In the genomic region with DNA sequence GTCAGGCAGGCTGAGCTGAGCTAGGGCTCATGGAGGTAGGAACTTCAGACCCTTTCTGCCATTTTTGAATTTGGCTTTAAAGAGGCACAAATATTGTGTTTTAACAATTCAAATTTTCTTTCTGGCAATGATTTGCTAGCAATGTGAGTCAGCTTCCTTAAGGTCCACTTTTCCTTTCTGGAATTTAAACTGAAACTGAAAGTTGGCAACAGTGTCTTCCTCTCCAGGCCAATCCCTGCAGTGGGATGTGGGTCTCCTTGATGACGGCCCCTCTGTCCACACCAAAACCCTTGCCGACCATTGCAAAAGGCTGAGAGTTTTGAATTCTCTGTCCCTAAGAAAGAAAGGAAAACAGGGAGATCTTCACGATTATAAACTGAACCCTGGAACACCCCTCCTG, we compare ENCODE assay signal across 12 cellular contexts. TPM values are rescaled to one million over a fixed set of nuclear protein-coding genes. Genes with fewer than 3 reads are reported as not detected.
DNase-seq lines count a peak whose midpoint lies in the region; ATAC-seq and TF ChIP-seq lines count a peak whose summit lies in the region.
"Had no signal": no experiment of that assay in that cellular context is flagged by ENCODE, and none has a peak within 500 bp of the region (broad histone marks: within the 10 kb centered on the region; RNA-seq: fewer than 3 reads in every experiment).

No MANE protein-coding gene starts in this region.

- H3K4me3 Mint-ChIP-seq in natural killer cell treated with Interleukin-12 subunit alpha and Interleukin-12 subunit beta and Interleukin-15 and Interleukin-18, amount 100 ng/mL, for 72 hours = no peak overlapping the region
- H3K4me3 Mint-ChIP-seq: activated CD4-positive, alpha-beta memory T cell treated with anti-CD3 and anti-CD28 coated beads for 36 hours; activated naive CD4-positive, alpha-beta T cell treated with anti-CD3 and anti-CD28 coated beads, Interleukin-2, amount 10 ng/mL, durations not matched to agents 7 days and 5 days; T-helper 17 cell had no signal

- no peaks in the 10 kb centered on the region for H3K36me3 Mint-ChIP-seq in natural killer cell treated with Interleukin-12 subunit alpha and Interleukin-12 subunit beta and Interleukin-15 and Interleukin-18, amount 100 ng/mL, for 72 hours
- H3K36me3 Mint-ChIP-seq: activated CD4-positive, alpha-beta memory T cell treated with anti-CD3 and anti-CD28 coated beads for 36 hours; activated naive CD4-positive, alpha-beta T cell treated with anti-CD3 and anti-CD28 coated beads, Interleukin-2, amount 10 ng/mL, durations not matched to agents 7 days and 5 days had no signal

- peak; percentile 18 for DNase-seq in AG09319 (ENCODE audit: extremely low read depth, low read depth)
- peak; percentile 70 for DNase-seq in RPMI7951 (ENCODE audit: low read depth)
- peak; percentile 72 for DNase-seq in fibroblast of mammary gland (ENCODE audit: low read depth)
- peak; percentile 23 for DNase-seq in non-pigmented ciliary epithelial cell (ENCODE audit: low read depth)
- DNase-seq in NCI-H524 (lab: John Stamatoyannopoulos, UW) = no peak
- no peak for DNase-seq in natural killer cell treated with Interleukin-12 subunit alpha and Interleukin-12 subunit beta and Interleukin-15 and Interleukin-18, amount 100 ng/mL, for 72 hours (ENCODE audit: low spot score)
- no peak for DNase-seq in islet precursor cell
- DNase-seq in DMS53 treated with DMSO at 0.1 percent for 48 hours (lab: John Stamatoyannopoulos, UW; ENCODE audit: unreplicated experiment) = no peak
- DNase-seq: activated CD4-positive, alpha-beta memory T cell treated with anti-CD3 and anti-CD28 coated beads for 36 hours; activated naive CD4-positive, alpha-beta T cell treated with anti-CD3 and anti-CD28 coated beads, Interleukin-2, amount 10 ng/mL, durations not matched to agents 7 days and 5 days; Karpas-422; T-helper 17 cell had no signal

- no peak for ATAC-seq in natural killer cell treated with Interleukin-12 subunit alpha and Interleukin-12 subunit beta and Interleukin-15 and Interleukin-18, amount 100 ng/mL, for 72 hours
- ATAC-seq: T-helper 17 cell had no signal

- H3K4me3 ChIP-seq in fibroblast of mammary gland (ENCODE audit: control insufficient read depth, low read depth, low read length) = no peak overlapping the region

- H3K27ac Mint-ChIP-seq in natural killer cell treated with Interleukin-12 subunit alpha and Interleukin-12 subunit beta and Interleukin-15 and Interleukin-18, amount 100 ng/mL, for 72 hours = no peak overlapping the region
- H3K27ac Mint-ChIP-seq: activated CD4-positive, alpha-beta memory T cell treated with anti-CD3 and anti-CD28 coated beads for 36 hours; activated naive CD4-positive, alpha-beta T cell treated with anti-CD3 and anti-CD28 coated beads, Interleukin-2, amount 10 ng/mL, durations not matched to agents 7 days and 5 days; T-helper 17 cell had no signal

- no peaks in the 10 kb centered on the region for H3K9me3 Mint-ChIP-seq in natural killer cell treated with Interleukin-12 subunit alpha and Interleukin-12 subunit beta and Interleukin-15 and Interleukin-18, amount 100 ng/mL, for 72 hours
- H3K9me3 Mint-ChIP-seq: activated CD4-positive, alpha-beta memory T cell treated with anti-CD3 and anti-CD28 coated beads for 36 hours; activated naive CD4-positive, alpha-beta T cell treated with anti-CD3 and anti-CD28 coated beads, Interleukin-2, amount 10 ng/mL, durations not matched to agents 7 days and 5 days had no signal

- peaks cover 9 to 17% of the 10 kb centered on the region in 2 donors for H3K27me3 Mint-ChIP-seq in natural killer cell treated with Interleukin-12 subunit alpha and Interleukin-12 subunit beta and Interleukin-15 and Interleukin-18, amount 100 ng/mL, for 72 hours

- H3K4me1 Mint-ChIP-seq in natural killer cell treated with Interleukin-12 subunit alpha and Interleukin-12 subunit beta and Interleukin-15 and Interleukin-18, amount 100 ng/mL, for 72 hours (ENCODE audit: low read depth in 2 of 2) = no peaks in the 10 kb centered on the region
- H3K4me1 Mint-ChIP-seq: activated naive CD4-positive, alpha-beta T cell treated with anti-CD3 and anti-CD28 coated beads, Interleukin-2, amount 10 ng/mL, durations not matched to agents 7 days and 5 days had no signal

- TF ChIP-seq CTCF in AG09319 (IDR thresholded peaks at IDR 0.05; ENCODE audit: low read depth, low read length) = no peak
- no peak for TF ChIP-seq CTCF in fibroblast of mammary gland (conservative IDR thresholded peaks at IDR 0.05; ENCODE audit: control insufficient read depth, insufficient read depth, low read depth, low read length)

RNA-seq across cellular contexts. Expression of gene RPSA, which starts 27.1 kb away (rescaled TPM):
- 2,327 and 2,841 TPM in 2 replicates for total RNA-seq in RPMI7951 (2014; rRNA removed; shearing (Covaris generic))
- total RNA-seq in natural killer cell treated with Interleukin-12 subunit alpha and Interleukin-12 subunit beta and Interleukin-15 and Interleukin-18, amount 100 ng/mL, for 72 hours = 1,000 to 10,000 TPM; 1,441 to 1,468 TPM

RNA-seq across cellular contexts. Expression of gene MOBP, which starts 33.8 kb away (rescaled TPM):
- total RNA-seq in RPMI7951 (2014; rRNA removed; shearing (Covaris generic)) = not detected in 2 replicates
- total RNA-seq in natural killer cell treated with Interleukin-12 subunit alpha and Interleukin-12 subunit beta and Interleukin-15 and Interleukin-18, amount 100 ng/mL, for 72 hours = not detected
- total RNA-seq: activated CD4-positive, alpha-beta memory T cell treated with anti-CD3 and anti-CD28 coated beads for 36 hours; T-helper 17 cell had no signal

RNA-seq across cellular contexts. Expression of gene SLC25A38, which starts 50.5 kb away (rescaled TPM):
- 26.1 and 27.1 TPM in 2 replicates for total RNA-seq in RPMI7951 (2014; rRNA removed; shearing (Covaris generic))
- 10 to 100 TPM; 42.1 to 44.5 TPM for total RNA-seq in natural killer cell treated with Interleukin-12 subunit alpha and Interleukin-12 subunit beta and Interleukin-15 and Interleukin-18, amount 100 ng/mL, for 72 hours

Comparison
In these comparisons a context has a peak if more than half of its experiments do, and no peak if none do; other contexts are left out.
1. DNase-seq: peak in AG09319 (single experiment), RPMI7951 (single experiment), fibroblast of mammary gland (single experiment) and non-pigmented ciliary epithelial cell (single experiment); none in NCI-H524 (0 of 2), natural killer cell treated with Interleukin-12 subunit alpha and Interleukin-12 subunit beta and Interleukin-15 and Interleukin-18, amount 100 ng/mL, for 72 hours (single experiment), islet precursor cell (single experiment) and DMS53 treated with DMSO at 0.1 percent for 48 hours (single experiment).